In the genomic region with DNA sequence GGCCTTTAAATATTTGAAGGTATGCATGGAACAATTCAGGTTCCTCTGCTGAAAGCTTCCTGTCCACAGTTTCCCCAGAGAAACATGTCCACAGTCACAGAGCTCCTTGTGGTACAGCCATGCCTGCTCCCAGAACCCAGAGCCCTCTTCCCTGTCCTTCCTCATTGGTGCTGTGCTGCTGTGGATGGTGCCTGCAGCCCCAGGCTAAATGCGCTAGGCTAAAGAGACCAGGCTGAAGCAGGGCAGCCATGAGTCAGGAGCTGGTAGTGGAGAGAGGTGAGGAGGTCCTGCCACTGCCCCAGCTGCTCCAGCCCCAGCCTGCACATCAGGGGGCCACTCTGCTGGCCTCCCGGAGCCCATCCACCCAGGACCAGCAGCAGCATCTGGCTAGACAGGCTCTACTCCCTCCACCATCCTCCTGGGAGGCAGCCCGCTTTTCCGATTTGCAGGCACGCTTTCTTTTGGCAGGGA, we compare ENCODE assay signal across 21 cellular contexts.
A peak's percentile ranks its signal among the peaks of the same experiment; 100 is the strongest.
DNase-seq lines count a peak whose midpoint lies in the region; ATAC-seq and TF ChIP-seq lines count a peak whose summit lies in the region.
"Had no signal": no experiment of that assay in that cellular context is flagged by ENCODE, and none has a peak within 500 bp of the region (broad histone marks: within the 10 kb centered on the region; RNA-seq: fewer than 3 reads in every experiment).

No MANE protein-coding gene starts in this region.

- POLR2A ChIA-PET in activated CD4-positive, alpha-beta T cell treated with anti-CD3 and anti-CD28 coated beads, Interleukin-2, amount 10 ng/mL, durations not matched to agents 7 days and 5 days (lab: Charles Lee) = no interaction called here

- H3K4me1 ChIP-seq in sigmoid colon = no peaks in the 10 kb centered on the region
- H3K4me1 ChIP-seq: esophagus muscularis mucosa, gastrocnemius medialis had no signal

- no peak overlapping the region for H3K27ac Mint-ChIP-seq in activated CD4-positive, alpha-beta T cell treated with anti-CD3 and anti-CD28 coated beads, Interleukin-2, amount 10 ng/mL, durations not matched to agents 7 days and 5 days
- H3K27ac Mint-ChIP-seq: activated T-helper 2 cell treated with anti-CD3 and anti-CD28 coated beads, Interferon-gamma antibody, Interleukin-2, Interleukin-4, amounts not matched to agents 10 μg/mL and 5 μg/mL and 100 μg/mL, durations not matched to agents 14 hours and 24 hours and 36 hours; CD8-positive, alpha-beta T cell; stimulated activated naive B cell treated with anti-CD40 and anti-IgM and Interleukin-4, amounts not matched to agents 10 μg/mL and 1 μg/mL and 100 μg/mL, for 72 hours had no signal

- no peaks in the 10 kb centered on the region for H3K9me3 Mint-ChIP-seq in activated CD4-positive, alpha-beta T cell treated with anti-CD3 and anti-CD28 coated beads, Interleukin-2, amount 10 ng/mL, durations not matched to agents 7 days and 5 days
- H3K9me3 Mint-ChIP-seq: activated T-helper 2 cell treated with anti-CD3 and anti-CD28 coated beads, Interferon-gamma antibody, Interleukin-2, Interleukin-4, amounts not matched to agents 10 μg/mL and 5 μg/mL and 100 μg/mL, durations not matched to agents 14 hours and 24 hours and 36 hours; CD8-positive, alpha-beta T cell; neural crest cell; stimulated activated naive B cell treated with anti-CD40 and anti-IgM and Interleukin-4, amounts not matched to agents 10 μg/mL and 1 μg/mL and 100 μg/mL, for 72 hours had no signal

- DNase-seq in ELR (ENCODE audit: low read depth) (peak; percentile 12), NCI-H1694 treated with DMSO at 0.1 percent for 48 hours (lab: John Stamatoyannopoulos, UW) (peak; percentile 88), cerebellum (ENCODE audit: low spot score) (peak; percentile 23), sigmoid colon (peak; percentile 52), HPDE6-E6E7 (ENCODE audit: extremely low spot score) (no peak)
- DNase-seq in activated CD4-positive, alpha-beta T cell treated with anti-CD3 and anti-CD28 coated beads, Interleukin-2, amount 10 ng/mL, durations not matched to agents 7 days and 5 days = no peak
- DNase-seq: activated CD4-positive, alpha-beta T cell treated with anti-CD3 and anti-CD28 coated beads, Interleukin-2, amount 50 U/mL, for 1 hour; brain microvascular endothelial cell; CD8-positive, alpha-beta T cell; DMS79; gastrocnemius medialis; NCI-H1105 treated with DMSO at 0.1 percent for 48 hours; PC-3; stimulated activated naive B cell treated with anti-CD40 and anti-IgM and Interleukin-4, amounts not matched to agents 10 μg/mL and 1 μg/mL and 100 μg/mL, for 72 hours; T-helper 1 cell had no signal

- H3K36me3 ChIP-seq in sigmoid colon = no peaks in the 10 kb centered on the region
- H3K36me3 ChIP-seq: brain microvascular endothelial cell, esophagus muscularis mucosa, gastrocnemius medialis, SJSA1 had no signal

- no peak overlapping the region for H3K4me3 ChIP-seq in sigmoid colon
- H3K4me3 ChIP-seq: coronary artery, esophagus muscularis mucosa, gastrocnemius medialis, SJSA1 had no signal

- no peak for TF ChIP-seq CTCF in sigmoid colon (IDR thresholded peaks at IDR 0.05)

- H3K36me3 Mint-ChIP-seq in activated CD4-positive, alpha-beta T cell treated with anti-CD3 and anti-CD28 coated beads, Interleukin-2, amount 10 ng/mL, durations not matched to agents 7 days and 5 days (ENCODE audit: low read depth) = no peaks in the 10 kb centered on the region
- H3K36me3 Mint-ChIP-seq: CD8-positive, alpha-beta T cell; stimulated activated naive B cell treated with anti-CD40 and anti-IgM and Interleukin-4, amounts not matched to agents 10 μg/mL and 1 μg/mL and 100 μg/mL, for 72 hours had no signal

- no peak for TF ChIP-seq POLR2A in sigmoid colon (IDR thresholded peaks at IDR 0.05)

- no peak overlapping the region for H3K4me3 Mint-ChIP-seq in activated CD4-positive, alpha-beta T cell treated with anti-CD3 and anti-CD28 coated beads, Interleukin-2, amount 10 ng/mL, durations not matched to agents 7 days and 5 days
- H3K4me3 Mint-ChIP-seq: CD8-positive, alpha-beta T cell; neural crest cell; stimulated activated naive B cell treated with anti-CD40 and anti-IgM and Interleukin-4, amounts not matched to agents 10 μg/mL and 1 μg/mL and 100 μg/mL, for 72 hours had no signal

- CTCF ChIA-PET in activated CD4-positive, alpha-beta T cell treated with anti-CD3 and anti-CD28 coated beads, Interleukin-2, amount 10 ng/mL, durations not matched to agents 7 days and 5 days (lab: Charles Lee) = interaction anchor here (1.0 kb wide), 1 partner anchor 20 kb away, joined by 3 read pairs; no protein-coding TSS in a partner anchor

- intact Hi-C loops in sigmoid colon (cut with DNase I) = no loop called here

- no peak for TF ChIP-seq EP300 in sigmoid colon (IDR thresholded peaks at IDR 0.05)

- peaks cover 3% of the 10 kb centered on the region for H3K27me3 Mint-ChIP-seq in activated CD4-positive, alpha-beta T cell treated with anti-CD3 and anti-CD28 coated beads, Interleukin-2, amount 10 ng/mL, durations not matched to agents 7 days and 5 days

- 85 to 86% methylated on average over 5 of the region's 5 CpGs for WGBS in sigmoid colon, 2 donors

- H3K9me3 ChIP-seq in sigmoid colon = no peaks in the 10 kb centered on the region
- H3K9me3 ChIP-seq: esophagus muscularis mucosa, gastrocnemius medialis, SJSA1 had no signal

- ATAC-seq in HG02623 (IDR thresholded peaks at IDR 0.05; ENCODE audit: unreplicated experiment) = no peak
- ATAC-seq: CD8-positive, alpha-beta T cell; gastrocnemius medialis; PC-3; stimulated activated naive B cell treated with anti-CD40 and anti-IgM and Interleukin-4, amounts not matched to agents 10 μg/mL and 1 μg/mL and 100 μg/mL, for 72 hours had no signal

- no peaks in the 10 kb centered on the region for H3K4me1 Mint-ChIP-seq in activated CD4-positive, alpha-beta T cell treated with anti-CD3 and anti-CD28 coated beads, Interleukin-2, amount 10 ng/mL, durations not matched to agents 7 days and 5 days
- H3K4me1 Mint-ChIP-seq: neural crest cell; stimulated activated naive B cell treated with anti-CD40 and anti-IgM and Interleukin-4, amounts not matched to agents 10 μg/mL and 1 μg/mL and 100 μg/mL, for 72 hours had no signal

- no peak overlapping the region for H3K27ac ChIP-seq in sigmoid colon
- H3K27ac ChIP-seq: brain microvascular endothelial cell, coronary artery, esophagus muscularis mucosa, gastrocnemius medialis, SJSA1 had no signal

- H3K27me3 ChIP-seq in sigmoid colon = no peaks in the 10 kb centered on the region
- H3K27me3 ChIP-seq: brain microvascular endothelial cell, esophagus muscularis mucosa, gastrocnemius medialis, SJSA1 had no signal

Comparison
In these comparisons a context has a peak if more than half of its experiments do, and no peak if none do; other contexts are left out.
1. DNase-seq: peak in ELR (single experiment), NCI-H1694 treated with DMSO at 0.1 percent for 48 hours (single experiment), cerebellum (single experiment) and sigmoid colon (single experiment); none in activated CD4-positive, alpha-beta T cell treated with anti-CD3 and anti-CD28 coated beads, Interleukin-2, amount 10 ng/mL, durations not matched to agents 7 days and 5 days (single experiment) and HPDE6-E6E7 (single experiment).